ENCODE assay signal across 12 cellular contexts in the genomic region with DNA sequence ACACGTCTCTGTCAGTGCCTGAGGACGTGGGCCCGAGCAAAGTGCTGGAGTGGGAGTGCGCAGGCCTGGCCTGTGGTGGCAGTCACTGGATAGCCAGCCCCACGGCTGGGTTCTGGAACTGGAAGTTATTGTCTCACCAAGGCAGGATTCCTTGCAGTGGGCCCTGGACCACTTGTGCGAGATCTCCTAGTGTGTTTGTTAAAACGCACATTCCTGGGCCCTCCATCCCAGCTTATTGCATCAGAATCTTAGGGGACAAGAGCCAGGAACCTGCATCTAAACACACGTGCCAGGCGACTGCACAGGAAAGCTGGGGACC. TPM values are rescaled to one million over a fixed set of nuclear protein-coding genes. Genes with fewer than 3 reads are reported as not detected.
DNase-seq lines count a peak whose midpoint lies in the region; ATAC-seq, FAIRE-seq and TF ChIP-seq lines count a peak whose summit lies in the region.
"Had no signal": no experiment of that assay in that cellular context is flagged by ENCODE, and none has a peak within 500 bp of the region (broad histone marks: within the 10 kb centered on the region; RNA-seq: fewer than 3 reads in every experiment).

No MANE protein-coding gene starts in this region.

- WGBS in sigmoid colon, 2 donors: 85 to 88% methylated on average over 9 of the region's 9 CpGs

- H3K36me3 ChIP-seq in RWPE2 (ENCODE audit: low read depth) (peaks cover 48% of the 10 kb centered on the region), right atrium auricular region (peaks cover 13% of the 10 kb centered on the region), sigmoid colon (peaks cover 0 to 44% (median 13%) of the 10 kb centered on the region in 4 donors), H7 (replicated peaks; ENCODE audit: control insufficient read depth, insufficient read depth, low read length) (peaks cover 19% of the 10 kb centered on the region)

- H3K27me3 ChIP-seq in RWPE2 (ENCODE audit: insufficient read depth, poor library complexity, severe bottlenecking): no peaks in the 10 kb centered on the region
- H3K27me3 ChIP-seq in right atrium auricular region: no peaks in the 10 kb centered on the region
- H3K27me3 ChIP-seq in sigmoid colon: no peaks in the 10 kb centered on the region
- H3K27me3 ChIP-seq in H7 (ENCODE audit: control insufficient read depth, insufficient read depth, low read length): no peaks in the 10 kb centered on the region

- FAIRE-seq in GM12891 (lab: Jason Lieb, UNC): no peak
- FAIRE-seq: bronchial epithelial cell had no signal

- H3K9me3 ChIP-seq in RWPE2 (ENCODE audit: severe bottlenecking) (no peaks in the 10 kb centered on the region), right atrium auricular region (no peaks in the 10 kb centered on the region), sigmoid colon (no peaks in the 10 kb centered on the region)

- intact Hi-C loops in sigmoid colon (cut with DNase I): loop anchor here (2.0 kb wide), 1 partner anchor 65 kb away; no protein-coding TSS in a partner anchor

- H3K27ac ChIP-seq in 22Rv1 (peak overlapping the region; percentile 99), RWPE2 (ENCODE audit: poor library complexity, severe bottlenecking) (peak overlapping the region; percentile 100), right atrium auricular region (peak overlapping the region; percentile 99 to 100), sigmoid colon (peak overlapping the region; percentile 97 to 100 (median 99))
- H3K27ac ChIP-seq: PC-9 had no signal

- TF ChIP-seq POLR2A in sigmoid colon (IDR thresholded peaks at IDR 0.05) (no peak), GM12891 (IDR thresholded peaks at IDR 0.05; ENCODE audit: low read depth, low read length) (no peak)

- TF ChIP-seq CTCF in 22Rv1 (IDR thresholded peaks at IDR 0.05) (no peak), RWPE2 (IDR thresholded peaks at IDR 0.05; ENCODE audit: poor library complexity, severe bottlenecking) (no peak), right atrium auricular region (IDR thresholded peaks at IDR 0.05) (no peak), sigmoid colon (IDR thresholded peaks at IDR 0.05) (no peak)

- H3K4me3 ChIP-seq in RWPE2 (ENCODE audit: severe bottlenecking): no peak overlapping the region
- H3K4me3 ChIP-seq in right atrium auricular region: no peak overlapping the region
- no peak overlapping the region for H3K4me3 ChIP-seq in sigmoid colon
- H3K4me3 ChIP-seq in H7 (ENCODE audit: insufficient read depth, low read depth, low read length): no peak overlapping the region
- H3K4me3 ChIP-seq: PC-9 had no signal

- ATAC-seq in RWPE2 (ENCODE audit: low read depth) (no peak), HG03378 (IDR thresholded peaks at IDR 0.05; ENCODE audit: unreplicated experiment) (no peak), HG02610 (IDR thresholded peaks at IDR 0.05; ENCODE audit: unreplicated experiment) (no peak)

- DNase-seq in RWPE2 (ENCODE audit: low spot score): no peak
- peak; percentile 72 for DNase-seq in right atrium auricular region (ENCODE audit: low spot score)
- DNase-seq in sigmoid colon: no peak
- no peak for DNase-seq in GM12891 (ENCODE audit: insufficient read length, low spot score)
- no peak for DNase-seq in H7
- DNase-seq: Kasumi-1, NCI-H2171 treated with DMSO at 0.1 percent for 48 hours, PC-9 had no signal

- peaks cover 31% of the 10 kb centered on the region for H3K4me1 ChIP-seq in RWPE2 (ENCODE audit: insufficient read depth, poor library complexity, severe bottlenecking)
- H3K4me1 ChIP-seq in right atrium auricular region: peaks cover 0 to 55% of the 10 kb centered on the region in 2 donors
- H3K4me1 ChIP-seq in sigmoid colon: peaks cover 0 to 54% (median 47%) of the 10 kb centered on the region in 4 donors

- no peak for TF ChIP-seq EP300 in sigmoid colon (IDR thresholded peaks at IDR 0.05)

TF ChIP-seq in GM12891, 5 proteins besides CTCF, POLR2A, EP300 and RAD21:
- TF ChIP-seq POU2F2 (IDR thresholded peaks at IDR 0.05; ENCODE audit: low read depth, low read length) (no peak), POLR2AphosphoS5 (IDR thresholded peaks at IDR 0.05; ENCODE audit: low read depth, low read length) (no peak), PAX5 (IDR thresholded peaks at IDR 0.05; ENCODE audit: insufficient read depth, low read length, severe bottlenecking) (no peak), TAF1 (IDR thresholded peaks at IDR 0.05; ENCODE audit: low read depth, low read length) (no peak), SPI1 (IDR thresholded peaks at IDR 0.05; ENCODE audit: low read depth, low read length) (no peak)

RNA-seq across cellular contexts. Expression of gene PTPA, which starts 26.9 kb away (rescaled TPM):
- total RNA-seq in right atrium auricular region: 10 to 100 TPM; 81.3 to 89.9 TPM
- total RNA-seq in sigmoid colon: 10 to 100 TPM; 50.2 to 79.5 (median 77.4) TPM
- 100 to 1,000 TPM in 1 of 3 donors, 10 to 100 TPM in 2; 67.3 to 141 (median 88.3) TPM for polyA plus RNA-seq in sigmoid colon
- 42.1 TPM for polyA plus RNA-seq in GM12891 (2012; ENCODE audit: low read depth, missing spikeins)
- total RNA-seq in H7 (2014; rRNA removed; shearing (Covaris generic)): 160 and 166 TPM in 2 replicates

RNA-seq across cellular contexts. Expression of gene CRAT, which starts 27.5 kb away (rescaled TPM):
- total RNA-seq in right atrium auricular region (10 to 100 TPM; 73.0 to 75.0 TPM), sigmoid colon (10 to 100 TPM; 49.6 to 58.8 (median 52.7) TPM)
- 10 to 100 TPM; 49.8 to 66.8 (median 58.3) TPM for polyA plus RNA-seq in sigmoid colon
- polyA plus RNA-seq in GM12891 (2012; ENCODE audit: low read depth, missing spikeins): 1.9 TPM
- total RNA-seq in H7 (2014; rRNA removed; shearing (Covaris generic)): 13.6 and 14.9 TPM in 2 replicates

RNA-seq across cellular contexts. Expression of gene IER5L, which starts 40.0 kb away (rescaled TPM):
- total RNA-seq in right atrium auricular region: 10 to 100 TPM in 1 of 2 donors, 1 to 10 TPM in 1; 5.5 to 11.6 TPM
- 10 to 100 TPM in 2 of 4 donors, 1 to 10 TPM in 2; 4.4 to 17.4 (median 10.2) TPM for total RNA-seq in sigmoid colon
- 1 to 10 TPM; 2.3 to 6.7 (median 6.0) TPM for polyA plus RNA-seq in sigmoid colon
- 0.19 TPM for polyA plus RNA-seq in GM12891 (2012; ENCODE audit: low read depth, missing spikeins)
- total RNA-seq in H7 (2014; rRNA removed; shearing (Covaris generic)): 11.1 and 13.3 TPM in 2 replicates

RNA-seq across cellular contexts. Expression of gene DOLPP1, which starts 57.2 kb away (rescaled TPM):
- 1 to 10 TPM; 4.8 to 5.4 TPM for total RNA-seq in right atrium auricular region
- total RNA-seq in sigmoid colon: 1 to 10 TPM; 2.3 to 4.3 (median 3.4) TPM
- polyA plus RNA-seq in sigmoid colon: 10 to 100 TPM in 1 of 3 donors, 1 to 10 TPM in 2; 9.0 to 39.4 (median 9.7) TPM
- 6.5 TPM for polyA plus RNA-seq in GM12891 (2012; ENCODE audit: low read depth, missing spikeins)
- 41.3 and 42.5 TPM in 2 replicates for total RNA-seq in H7 (2014; rRNA removed; shearing (Covaris generic))
